ENCODE assay signal across 34 cellular contexts in the genomic region with DNA sequence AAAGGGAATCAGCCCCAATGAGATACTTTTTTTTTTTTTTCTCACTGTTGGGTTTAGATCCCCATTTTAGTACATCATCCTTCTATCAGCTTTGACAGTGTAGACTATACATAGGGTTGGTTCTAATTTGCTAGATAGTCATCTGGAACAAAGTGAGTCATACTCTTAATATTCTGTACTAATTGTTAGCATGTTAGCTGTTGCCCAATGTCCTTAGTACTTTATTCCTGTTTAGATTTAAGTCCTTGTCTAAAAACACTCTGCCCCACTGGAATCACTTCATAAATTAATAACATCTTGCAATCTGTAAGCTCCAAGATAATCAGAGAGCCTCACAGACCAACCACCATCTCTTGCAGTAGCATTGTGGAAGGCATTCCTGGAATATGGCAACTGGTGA.
"Had no signal": no experiment of that assay in that cellular context is flagged by ENCODE, and none has a peak within 500 bp of the region (broad histone marks: within the 10 kb centered on the region; RNA-seq: fewer than 3 reads in every experiment).

No MANE protein-coding gene starts in this region.

- H3K9me3 Mint-ChIP-seq: activated B cell treated with CpG ODN at 0.5 μM for 24 hours; activated CD4-positive, alpha-beta memory T cell treated with anti-CD3 and anti-CD28 coated beads, Interleukin-2, amount 10 ng/mL, durations not matched to agents 7 days and 5 days; activated naive CD8-positive, alpha-beta T cell treated with anti-CD3 and anti-CD28 coated beads for 36 hours; central memory CD8-positive, alpha-beta T cell had no signal

- H3K27me3 ChIP-seq: ascending aorta had no signal

- DNase-seq: activated B cell treated with CpG ODN at 0.5 μM for 24 hours; activated CD4-positive, alpha-beta memory T cell treated with anti-CD3 and anti-CD28 coated beads, Interleukin-2, amount 10 ng/mL, durations not matched to agents 7 days and 5 days; activated CD4-positive, alpha-beta T cell treated with anti-CD3 and anti-CD28 coated beads for 4 hours; activated CD4-positive, CD25-positive, alpha-beta regulatory T cell treated with anti-CD3 and anti-CD28 coated beads, Interleukin-2, amount 50 U/mL, for 72 hours; activated CD8-positive, alpha-beta memory T cell treated with anti-CD3 and anti-CD28 coated beads for 24 hours; activated CD8-positive, alpha-beta memory T cell treated with anti-CD3 and anti-CD28 coated beads, Interleukin-2, amount 10 ng/mL, durations not matched to agents 7 days and 5 days; activated CD8-positive, alpha-beta memory T cell treated with anti-CD3 and anti-CD28 coated beads, Interleukin-2, amount 50 U/mL, for 48 hours; activated effector memory CD4-positive, alpha-beta T cell treated with Interleukin-2 at 50 U/mL for 16 hours; activated naive CD4-positive, alpha-beta T cell treated with anti-CD3 and anti-CD28 coated beads, Interleukin-2, amount 50 U/mL, for 16 hours; activated naive CD8-positive, alpha-beta T cell treated with anti-CD3 and anti-CD28 coated beads for 36 hours; activated T-cell treated with anti-CD3 and anti-CD28 coated beads, Interleukin-2, amount 50 U/mL, for 48 hours; amygdala; Karpas-422; KBM-7; NCI-H1105; NCI-H1417 treated with DMSO at 0.1 percent for 48 hours; NCI-H187 treated with DMSO at 0.1 percent for 48 hours; NCI-H2081; NCI-H2171 treated with DMSO at 0.1 percent for 48 hours; NCI-H2227 treated with DMSO at 0.1 percent for 48 hours; NCI-H446; NCI-H510A treated with DMSO at 0.1 percent for 48 hours; NCI-H526 treated with DMSO at 0.1 percent for 48 hours; NCI-H82; PC-9; Right ventricle myocardium superior; SW 1271; T-helper 1 cell; T-helper 2 cell; T-helper 9 cell had no signal

- H3K4me1 ChIP-seq: ascending aorta had no signal

- H3K4me3 ChIP-seq: ascending aorta, cardiac muscle cell, PC-9 had no signal

- H3K4me2 ChIP-seq: PC-9 had no signal

- H3K4me1 Mint-ChIP-seq: activated B cell treated with CpG ODN at 0.5 μM for 24 hours; activated CD4-positive, alpha-beta memory T cell treated with anti-CD3 and anti-CD28 coated beads, Interleukin-2, amount 10 ng/mL, durations not matched to agents 7 days and 5 days; activated CD8-positive, alpha-beta memory T cell treated with anti-CD3 and anti-CD28 coated beads, Interleukin-2, amount 10 ng/mL, durations not matched to agents 7 days and 5 days; activated naive CD8-positive, alpha-beta T cell treated with anti-CD3 and anti-CD28 coated beads for 36 hours; central memory CD8-positive, alpha-beta T cell had no signal

- H2AFZ ChIP-seq: PC-9 had no signal

- H3K4me3 Mint-ChIP-seq: activated B cell treated with CpG ODN at 0.5 μM for 24 hours; activated CD4-positive, alpha-beta memory T cell treated with anti-CD3 and anti-CD28 coated beads, Interleukin-2, amount 10 ng/mL, durations not matched to agents 7 days and 5 days; activated CD8-positive, alpha-beta memory T cell treated with anti-CD3 and anti-CD28 coated beads, Interleukin-2, amount 10 ng/mL, durations not matched to agents 7 days and 5 days; activated naive CD8-positive, alpha-beta T cell treated with anti-CD3 and anti-CD28 coated beads for 36 hours; central memory CD8-positive, alpha-beta T cell had no signal

- H3K27me3 Mint-ChIP-seq: activated naive CD8-positive, alpha-beta T cell treated with anti-CD3 and anti-CD28 coated beads for 36 hours had no signal

- H3K36me3 ChIP-seq: ascending aorta, cardiac muscle cell had no signal

- H3K27ac Mint-ChIP-seq: activated B cell treated with CpG ODN at 0.5 μM for 24 hours; activated CD4-positive, alpha-beta memory T cell treated with anti-CD3 and anti-CD28 coated beads, Interleukin-2, amount 10 ng/mL, durations not matched to agents 7 days and 5 days; activated CD8-positive, alpha-beta memory T cell treated with anti-CD3 and anti-CD28 coated beads, Interleukin-2, amount 10 ng/mL, durations not matched to agents 7 days and 5 days; activated naive CD8-positive, alpha-beta T cell treated with anti-CD3 and anti-CD28 coated beads for 36 hours had no signal

- H3K36me3 Mint-ChIP-seq: activated CD8-positive, alpha-beta memory T cell treated with anti-CD3 and anti-CD28 coated beads, Interleukin-2, amount 10 ng/mL, durations not matched to agents 7 days and 5 days; activated naive CD8-positive, alpha-beta T cell treated with anti-CD3 and anti-CD28 coated beads for 36 hours had no signal

- H3K9me3 ChIP-seq: ascending aorta had no signal

- H3K27ac ChIP-seq: ascending aorta, cardiac muscle cell, PC-9, VCaP had no signal

- ATAC-seq: activated CD8-positive, alpha-beta memory T cell treated with anti-CD3 and anti-CD28 coated beads, Interleukin-2, amount 10 ng/mL, durations not matched to agents 7 days and 5 days had no signal
